Comparison of ENCODE assay signal across 8 cellular contexts in genomic region chr7:36207451-36208291, GRCh38. TPM values are rescaled to one million over a fixed set of nuclear protein-coding genes. Genes with fewer than 3 reads are reported as not detected.
DNase-seq lines count a peak whose midpoint lies in the region; ATAC-seq, FAIRE-seq and TF ChIP-seq lines count a peak whose summit lies in the region.

No MANE protein-coding gene starts in this region.

- H3K4me1 Mint-ChIP-seq in astrocyte (ENCODE audit: low read depth, unreplicated experiment) = peaks cover 41% of the 10 kb centered on the region
- H3K4me1 Mint-ChIP-seq in stimulated activated naive B cell treated with anti-CD40 and anti-IgM and Interleukin-4, amounts not matched to agents 10 μg/mL and 1 μg/mL and 100 μg/mL, for 72 hours = peaks cover 5 to 9% of the 10 kb centered on the region in 2 donors

- H3K79me2 ChIP-seq in astrocyte (ENCODE audit: insufficient read depth, low read length) = no peaks in the 10 kb centered on the region

- FAIRE-seq in astrocyte (lab: Jason Lieb, UNC) = peak; percentile 73

- peaks cover 26% of the 10 kb centered on the region for H3K4me1 ChIP-seq in astrocyte (ENCODE audit: insufficient read depth, low read length)

- H3K9ac ChIP-seq in astrocyte (ENCODE audit: low read length) = peak overlapping the region; percentile 69

- H3K27me3 Mint-ChIP-seq in astrocyte (ENCODE audit: low read depth, unreplicated experiment) = no peaks in the 10 kb centered on the region
- peaks cover 0 to 8% of the 10 kb centered on the region in 2 donors for H3K27me3 Mint-ChIP-seq in stimulated activated naive B cell treated with anti-CD40 and anti-IgM and Interleukin-4, amounts not matched to agents 10 μg/mL and 1 μg/mL and 100 μg/mL, for 72 hours

- no peak overlapping the region for H2AFZ ChIP-seq in astrocyte (ENCODE audit: low read depth, low read length)

- H3K36me3 ChIP-seq in astrocyte (ENCODE audit: insufficient read depth, low read length) = no peaks in the 10 kb centered on the region

- H3K27ac ChIP-seq in astrocyte (ENCODE audit: low read depth, low read length) = peak overlapping the region; percentile 93

- H3K27me3 ChIP-seq in astrocyte (ENCODE audit: insufficient read depth, low read length) = no peaks in the 10 kb centered on the region

- H3K36me3 Mint-ChIP-seq in astrocyte (ENCODE audit: low read depth, unreplicated experiment) = no peaks in the 10 kb centered on the region
- H3K36me3 Mint-ChIP-seq in stimulated activated naive B cell treated with anti-CD40 and anti-IgM and Interleukin-4, amounts not matched to agents 10 μg/mL and 1 μg/mL and 100 μg/mL, for 72 hours = no peaks in the 10 kb centered on the region

- peak; percentile 38 to 41 for ATAC-seq in stimulated activated naive B cell treated with anti-CD40 and anti-IgM and Interleukin-4, amounts not matched to agents 10 μg/mL and 1 μg/mL and 100 μg/mL, for 72 hours (replicated peaks)
- no peak for ATAC-seq in GM18519 (IDR thresholded peaks at IDR 0.05; ENCODE audit: low FRiP score, unreplicated experiment)

- no peak overlapping the region for H3K4me3 ChIP-seq in astrocyte (ENCODE audit: insufficient read depth, low read depth, low read length)

- H3K4me2 ChIP-seq in astrocyte (ENCODE audit: low read length) = peak overlapping the region; percentile 73

- no peaks in the 10 kb centered on the region for H3K9me3 Mint-ChIP-seq in astrocyte (ENCODE audit: unreplicated experiment)
- H3K9me3 Mint-ChIP-seq in stimulated activated naive B cell treated with anti-CD40 and anti-IgM and Interleukin-4, amounts not matched to agents 10 μg/mL and 1 μg/mL and 100 μg/mL, for 72 hours = no peaks in the 10 kb centered on the region

- DNase-seq in 8988T (peak; percentile 26), HS-5 (ENCODE audit: low read depth) (peak; percentile 73), astrocyte (ENCODE audit: low read depth) (peak; percentile 93), iris pigment epithelial cell (ENCODE audit: low read depth) (peak; percentile 96), NCI-H2171 (lab: John Stamatoyannopoulos, UW) (no peak), NCI-H774 (lab: John Stamatoyannopoulos, UW) (no peak)
- no peak for DNase-seq in stimulated activated naive B cell treated with anti-CD40 and anti-IgM and Interleukin-4, amounts not matched to agents 10 μg/mL and 1 μg/mL and 100 μg/mL, for 72 hours

- no peak overlapping the region for H3K4me3 Mint-ChIP-seq in astrocyte (ENCODE audit: unreplicated experiment)
- no peak overlapping the region for H3K4me3 Mint-ChIP-seq in stimulated activated naive B cell treated with anti-CD40 and anti-IgM and Interleukin-4, amounts not matched to agents 10 μg/mL and 1 μg/mL and 100 μg/mL, for 72 hours

- no peaks in the 10 kb centered on the region for H3K9me3 ChIP-seq in astrocyte (ENCODE audit: insufficient read depth, low read depth, low read length)

- peak overlapping the region; percentile 66 for H3K27ac Mint-ChIP-seq in astrocyte (ENCODE audit: unreplicated experiment)
- H3K27ac Mint-ChIP-seq in stimulated activated naive B cell treated with anti-CD40 and anti-IgM and Interleukin-4, amounts not matched to agents 10 μg/mL and 1 μg/mL and 100 μg/mL, for 72 hours = no peak overlapping the region

- no peak for TF ChIP-seq CTCF in astrocyte (IDR thresholded peaks at IDR 0.05; ENCODE audit: insufficient read depth, low read depth, low read length)

- H4K20me1 ChIP-seq in astrocyte (ENCODE audit: insufficient read depth, low read length) = no peaks in the 10 kb centered on the region

RNA-seq across cellular contexts. Expression of gene EEPD1, which starts 54.6 kb away (rescaled TPM):
- 4.9 and 5.4 TPM in 2 replicates for total RNA-seq in astrocyte

Comparison
In these comparisons a context has a peak if more than half of its experiments do, and no peak if none do; other contexts are left out.
1. DNase-seq: peak in 8988T (single experiment), HS-5 (single experiment), astrocyte (single experiment) and iris pigment epithelial cell (single experiment); none in stimulated activated naive B cell treated with anti-CD40 and anti-IgM and Interleukin-4, amounts not matched to agents 10 μg/mL and 1 μg/mL and 100 μg/mL, for 72 hours (single experiment), NCI-H2171 (single experiment) and NCI-H774 (single experiment).